ENCODE assay signal across 2 cellular contexts in genomic region chr16:16029431-16030011, GRCh38.
A peak's percentile ranks its signal among the peaks of the same experiment; 100 is the strongest.
TF ChIP-seq lines count a peak whose summit lies in the region.

No MANE protein-coding gene starts in this region.

TF ChIP-seq in IMR-90, 13 proteins besides CTCF, POLR2A, EP300 and RAD21:
- TF ChIP-seq MXI1 (IDR thresholded peaks at IDR 0.05; ENCODE audit: borderline replicate concordance, low read depth, low read length) (no peak), BHLHE40 (IDR thresholded peaks at IDR 0.05; ENCODE audit: low read depth, low read length) (peak; percentile 52; the same call in 1 of the 2 replicates), MAFK (IDR thresholded peaks at IDR 0.05; ENCODE audit: low read depth, low read length) (no peak), RCOR1 (IDR thresholded peaks at IDR 0.05; ENCODE audit: insufficient replicate concordance, low read length) (no peak), RFX5 (IDR thresholded peaks at IDR 0.05; ENCODE audit: low read depth, low read length) (no peak), NFE2L2 (IDR thresholded peaks at IDR 0.05; ENCODE audit: low read depth, low read length) (no peak), MAZ (IDR thresholded peaks at IDR 0.05; ENCODE audit: borderline replicate concordance, low read depth, low read length) (no peak), FOS (IDR thresholded peaks at IDR 0.05; ENCODE audit: low read depth, low read length) (no peak), CEBPB (IDR thresholded peaks at IDR 0.05; ENCODE audit: low read depth, low read length) (peak; percentile 99), SMC3 (IDR thresholded peaks at IDR 0.05; ENCODE audit: low read depth, low read length) (no peak)
TF ChIP-seq in IMR-90: peak in this region for 2.

TF ChIP-seq in HEK293T, 16 proteins besides CTCF, POLR2A, EP300 and RAD21:
- TF ChIP-seq ZNF384 (IDR thresholded peaks at IDR 0.05) (no peak), ARNT (IDR thresholded peaks at IDR 0.05) (no peak), SP1 (IDR thresholded peaks at IDR 0.05) (no peak), FOXA1 (IDR thresholded peaks at IDR 0.05) (no peak), HDGF (IDR thresholded peaks at IDR 0.05; ENCODE audit: borderline replicate concordance) (no peak), BHLHE40 (IDR thresholded peaks at IDR 0.05; ENCODE audit: borderline replicate concordance) (no peak), PKNOX1 (IDR thresholded peaks at IDR 0.05) (no peak)
